21 cellular contexts compared by ENCODE assay signal in the genomic region with DNA sequence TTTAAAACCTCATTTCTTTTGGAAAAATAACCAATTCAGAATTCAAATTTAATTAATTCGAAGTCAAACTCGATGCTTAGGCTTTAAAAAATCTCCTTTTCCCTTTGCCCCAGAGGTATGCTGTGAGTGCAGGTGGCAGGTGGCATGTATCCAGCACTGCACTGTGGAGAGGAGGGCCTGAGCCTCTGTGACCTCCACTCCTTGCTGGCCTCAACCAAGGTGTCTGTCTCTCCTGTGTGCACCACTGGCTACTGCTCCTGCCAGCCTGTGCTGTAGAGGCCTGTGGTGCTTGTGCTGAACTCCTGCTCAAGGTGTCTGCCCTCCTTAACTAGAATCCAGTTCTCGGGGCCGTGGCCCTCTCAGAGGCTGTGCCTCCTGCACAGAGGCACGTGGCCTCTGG. TPM values are rescaled to one million over a fixed set of nuclear protein-coding genes. Genes with fewer than 3 reads are reported as not detected.
A peak's percentile ranks its signal among the peaks of the same experiment; 100 is the strongest.
DNase-seq lines count a peak whose midpoint lies in the region; ATAC-seq, FAIRE-seq and TF ChIP-seq lines count a peak whose summit lies in the region.
"Had no signal": no experiment of that assay in that cellular context is flagged by ENCODE, and none has a peak within 500 bp of the region (broad histone marks: within the 10 kb centered on the region; RNA-seq: fewer than 3 reads in every experiment).

No MANE protein-coding gene starts in this region.

- no peaks in the 10 kb centered on the region for H3K9me1 ChIP-seq in K562 (ENCODE audit: control insufficient read depth, insufficient read depth, low read length)

- H3K9ac ChIP-seq in HepG2 (ENCODE audit: insufficient read depth, low read depth, low read length) (no peak overlapping the region), K562 (ENCODE audit: insufficient read depth in 1 of 2, low read depth in 2 of 2, low read length in 2 of 2) (0 out of 4 replicates have a peak overlapping the region, but pooled peaks of 1 of the 2 experiments have one; percentile 33)

- H3K4me2 ChIP-seq in HepG2 (ENCODE audit: low read depth, low read length) (no peak overlapping the region), K562 (ENCODE audit: insufficient read depth, low read length) (no peak overlapping the region)

- CTCF ChIA-PET in HepG2 (lab: Yijun Ruan, JAX; ENCODE audit: low intra/inter-chr PET ratio, low total read pairs) (no interaction called here), K562 (lab: Yijun Ruan, JAX; ENCODE audit: low intra/inter-chr PET ratio) (no interaction called here)

- H3K36me3 ChIP-seq in HepG2 (replicated peaks in 1 of 2; ENCODE audit: control insufficient read depth in 1 of 2, insufficient read depth in 2 of 2, low read length in 2 of 2) (no peaks in the 10 kb centered on the region), right lobe of liver (no peaks in the 10 kb centered on the region), K562 (ENCODE audit: control insufficient read depth, insufficient read depth, low read length) (no peaks in the 10 kb centered on the region), prostate gland (no peaks in the 10 kb centered on the region)
- H3K36me3 ChIP-seq: BE2C had no signal

- no peaks in the 10 kb centered on the region for H3K4me1 Mint-ChIP-seq in stimulated activated effector memory CD8-positive, alpha-beta T cell treated with anti-CD3 and anti-CD28 coated beads, Interleukin-12 subunit alpha, Interleukin-12 subunit beta, amount 100 ng/mL, for 72 hours
- H3K4me1 Mint-ChIP-seq: H9 had no signal

- H2AFZ ChIP-seq in HepG2 (ENCODE audit: low read length) (no peak overlapping the region), K562 (ENCODE audit: low read depth, low read length) (no peak overlapping the region)

- H3K9me3 ChIP-seq in HepG2 (ENCODE audit: low read length) (no peaks in the 10 kb centered on the region), right lobe of liver (no peaks in the 10 kb centered on the region), K562 (replicated peaks; ENCODE audit: control insufficient read depth, insufficient read depth, low read depth, low read length) (no peaks in the 10 kb centered on the region), prostate gland (no peaks in the 10 kb centered on the region)
- H3K9me3 ChIP-seq: BE2C had no signal

- TF ChIP-seq RAD21 in HepG2 (CRISPR knock-in tag; IDR thresholded peaks at IDR 0.05) (no peak), K562 (CRISPR knock-in tag; conservative IDR thresholded peaks at IDR 0.05 in 1 of 2, IDR thresholded peaks at IDR 0.05 in 1 of 2) (no peak)

- TF ChIP-seq CTCF in HepG2 (CRISPR knock-in tag; IDR thresholded peaks at IDR 0.05) (no peak), right lobe of liver (IDR thresholded peaks at IDR 0.05) (no peak), K562 (IDR thresholded peaks at IDR 0.05 in 2 of 3, conservative IDR thresholded peaks at IDR 0.05 in 1 of 3; ENCODE audit: insufficient read depth in 2 of 3, low read depth in 1 of 3, low read length in 3 of 3) (no peak), prostate gland (IDR thresholded peaks at IDR 0.05) (no peak)

- POLR2A ChIA-PET in HepG2 (lab: Yijun Ruan, JAX) (no interaction called here), K562 (lab: Yijun Ruan, JAX) (no interaction called here)

- TF ChIP-seq EP300 in HepG2 (IDR thresholded peaks at IDR 0.05; ENCODE audit: low read depth in 2 of 2, low read length in 2 of 2), result no peak
- no peak for TF ChIP-seq EP300 in HepG2 (CRISPR knock-in tag; IDR thresholded peaks at IDR 0.05; ENCODE audit: borderline replicate concordance)
- TF ChIP-seq EP300 in K562 (IDR thresholded peaks at IDR 0.05; ENCODE audit: low read length), result no peak

- no peaks in the 10 kb centered on the region for H3K79me2 ChIP-seq in HepG2 (ENCODE audit: insufficient read depth, low read length)
- no peaks in the 10 kb centered on the region for H3K79me2 ChIP-seq in K562 (ENCODE audit: control insufficient read depth, insufficient read depth, low read length)

- H3K9me3 Mint-ChIP-seq in stimulated activated effector memory CD8-positive, alpha-beta T cell treated with anti-CD3 and anti-CD28 coated beads, Interleukin-12 subunit alpha, Interleukin-12 subunit beta, amount 100 ng/mL, for 72 hours, result no peaks in the 10 kb centered on the region
- H3K9me3 Mint-ChIP-seq: CD8-positive, alpha-beta memory T cell; H9 had no signal

- 65% methylated on average over 2 of the region's 5 CpGs for WGBS in HepG2 (ENCODE audit: low lambda C conversion rate)
- whole genome bisulfite sequencing in right lobe of liver (ENCODE audit: insufficient coverage, low coverage, low lambda C conversion rate, missing lambda C conversion rate), result 81% methylated on average over 2 of the region's 5 CpGs
- 15% methylated on average over 5 of the region's 5 CpGs for WGBS in K562 (ENCODE audit: insufficient coverage, low coverage, missing lambda C conversion rate)
- 92% methylated on average over 5 of the region's 5 CpGs for WGBS in prostate gland

- H3K4me1 ChIP-seq in HepG2 (ENCODE audit: insufficient read depth, low read length), result no peaks in the 10 kb centered on the region
- H3K4me1 ChIP-seq in right lobe of liver, result no peaks in the 10 kb centered on the region
- peaks cover 0 to 6% of the 10 kb centered on the region in 2 experiments; a peak in 2 of 5 replicates for H3K4me1 ChIP-seq in K562 (replicated peaks in 1 of 2; ENCODE audit: control insufficient read depth in 2 of 2, insufficient read depth in 2 of 2, low read length in 2 of 2)
- H3K4me1 ChIP-seq in prostate gland (replicated peaks), result no peaks in the 10 kb centered on the region

- in situ Hi-C loops in HepG2 (cut with HindIII; ENCODE audit: extremely low pct_ligation_motif_present, low pct_unique_long_range_greater_than_20kb), result no loop called here
- in situ Hi-C loops in K562 (cut with MboI), result no loop called here

- H3K36me3 Mint-ChIP-seq in stimulated activated effector memory CD8-positive, alpha-beta T cell treated with anti-CD3 and anti-CD28 coated beads, Interleukin-12 subunit alpha, Interleukin-12 subunit beta, amount 100 ng/mL, for 72 hours, result no peaks in the 10 kb centered on the region
- H3K36me3 Mint-ChIP-seq: CD4-positive, CD25-positive, alpha-beta regulatory T cell; CD8-positive, alpha-beta memory T cell had no signal

- H4K20me1 ChIP-seq in HepG2 (ENCODE audit: insufficient read depth, low read length) (no peaks in the 10 kb centered on the region), K562 (replicated peaks; ENCODE audit: control insufficient read depth, insufficient read depth, low read length) (no peaks in the 10 kb centered on the region)

- TF ChIP-seq POLR2A in HepG2 (IDR thresholded peaks at IDR 0.05; ENCODE audit: insufficient read depth in 1 of 2, low read depth in 2 of 2, low read length in 2 of 2), result no peak
- no peak for TF ChIP-seq POLR2A in right lobe of liver (IDR thresholded peaks at IDR 0.05)
- no peak for TF ChIP-seq POLR2A in K562 (conservative IDR thresholded peaks at IDR 0.05)
- TF ChIP-seq POLR2A in prostate gland (IDR thresholded peaks at IDR 0.05), result no peak

- BruUV-seq in HepG2 (replicated peaks; lab: Mats Ljungman, UMichigan), result no TSS peak
- no TSS peak for BruUV-seq in K562 (replicated peaks; lab: Mats Ljungman, UMichigan)

- intact Hi-C loops in HepG2 (cut with micrococcal nuclease; ENCODE audit: unreplicated experiment), result no loop called here
- intact Hi-C loops in right lobe of liver (cut with DNase I), result no loop called here
- intact Hi-C loops in K562 (cut with micrococcal nuclease), result no loop called here
- intact Hi-C loops in prostate gland (cut with DNase I), result no loop called here

- H3K27ac ChIP-seq in HepG2 (ENCODE audit: extremely low read length, insufficient read depth, low read length) (no peak overlapping the region), right lobe of liver (no peak overlapping the region), K562 (ENCODE audit: extremely low read depth, low read depth, low read length) (no peak overlapping the region), prostate gland (no peak overlapping the region)

- DNase-seq in HepG2 (ENCODE audit: low spot score) (no peak), right lobe of liver (no peak), K562 (ENCODE audit: extremely low read depth in 1 of 4, low spot score in 3 of 4) (no peak), urothelium cell line (ENCODE audit: low spot score) (no peak), prostate gland (ENCODE audit: low spot score) (no peak), GM19240 (ENCODE audit: insufficient read length, low spot score) (no peak), inferior parietal cortex (ENCODE audit: extremely low spot score) (no peak)
- no peak for DNase-seq in stimulated activated effector memory CD8-positive, alpha-beta T cell treated with anti-CD3 and anti-CD28 coated beads, Interleukin-12 subunit alpha, Interleukin-12 subunit beta, amount 100 ng/mL, for 72 hours (ENCODE audit: low spot score in 2 of 2)
- DNase-seq: ACHN; BE2C; CD4-positive, CD25-positive, alpha-beta regulatory T cell; CD8-positive, alpha-beta memory T cell; COR-L47; DMS 273 treated with DMSO at 0.1 percent for 48 hours; DMS53; DND-41; EL; H9 had no signal

- H3K4me3 Mint-ChIP-seq in stimulated activated effector memory CD8-positive, alpha-beta T cell treated with anti-CD3 and anti-CD28 coated beads, Interleukin-12 subunit alpha, Interleukin-12 subunit beta, amount 100 ng/mL, for 72 hours, result no peak overlapping the region
- H3K4me3 Mint-ChIP-seq: CD4-positive, CD25-positive, alpha-beta regulatory T cell; CD8-positive, alpha-beta memory T cell; H9 had no signal

- peak overlapping the region; percentile 50 for H3K27ac Mint-ChIP-seq in stimulated activated effector memory CD8-positive, alpha-beta T cell treated with anti-CD3 and anti-CD28 coated beads, Interleukin-12 subunit alpha, Interleukin-12 subunit beta, amount 100 ng/mL, for 72 hours
- H3K27ac Mint-ChIP-seq: CD4-positive, CD25-positive, alpha-beta regulatory T cell; H9 had no signal

- H3K4me3 ChIP-seq in HepG2 (replicated peaks in 1 of 3; ENCODE audit: insufficient read depth in 1 of 3, low read depth in 2 of 3, low read length in 3 of 3) (no peak overlapping the region), right lobe of liver (no peak overlapping the region), K562 (no peak overlapping the region), prostate gland (no peak overlapping the region)
- H3K4me3 ChIP-seq: GM12878 had no signal

- H3K27me3 ChIP-seq in HepG2 (ENCODE audit: control insufficient read depth in 1 of 2, insufficient read depth in 2 of 2, low read length in 2 of 2) (no peaks in the 10 kb centered on the region), right lobe of liver (no peaks in the 10 kb centered on the region), K562 (ENCODE audit: control insufficient read depth in 2 of 2, insufficient read depth in 2 of 2, low read length in 2 of 2) (no peaks in the 10 kb centered on the region), prostate gland (replicated peaks; ENCODE audit: insufficient read depth) (no peaks in the 10 kb centered on the region)
- H3K27me3 ChIP-seq: BE2C had no signal

- no peak for ATAC-seq in HepG2
- ATAC-seq in right lobe of liver, result no peak
- ATAC-seq in K562, result peak; percentile 37; the same call in 1 of the 3 replicates
- ATAC-seq in stimulated activated effector memory CD8-positive, alpha-beta T cell treated with anti-CD3 and anti-CD28 coated beads, Interleukin-12 subunit alpha, Interleukin-12 subunit beta, amount 100 ng/mL, for 72 hours, result no peak
- ATAC-seq: GM12878 had no signal

- FAIRE-seq in HepG2 (lab: Jason Lieb, UNC), result no peak
- no peak for FAIRE-seq in K562 (lab: Jason Lieb, UNC)
- FAIRE-seq in urothelium cell line (lab: Jason Lieb, UNC), result peak; percentile 13
- FAIRE-seq: GM12878, H1, HTR-8/SVneo had no signal

RNA-seq across cellular contexts. Expression of a gene that starts 56.2 kb away (rescaled TPM):
- 13.0 and 25.6 TPM in 2 replicates for total RNA-seq in HepG2 (2016; rRNA removed; fragmentation: Illumina TruSeq; extraction: Trizol)
- total RNA-seq in HepG2 (2016; cell fraction: cytosol; rRNA removed; fragmentation: Illumina TruSeq; extraction: Trizol; ENCODE audit: low read depth), result 1.4 and 2.6 TPM in 2 replicates
- 15.1 and 23.4 TPM in 2 replicates for total RNA-seq in HepG2 (2016; cell fraction: insoluble cytoplasmic fraction; rRNA removed; fragmentation: Illumina TruSeq; extraction: Trizol)
- total RNA-seq in HepG2 (2016; cell fraction: membrane; rRNA removed; fragmentation: Illumina TruSeq; extraction: Trizol), result 5.2 and 6.1 TPM in 2 replicates
- 13.0 and 15.3 TPM in 2 replicates for total RNA-seq in HepG2 (2016; cell fraction: nucleus; rRNA removed; fragmentation: Illumina TruSeq; extraction: Trizol)
- polyA plus RNA-seq in HepG2 (2011; rRNA removed), result 9.8 and 10.4 TPM in 2 replicates
- 5.1 and 8.3 TPM in 2 replicates for polyA plus RNA-seq in HepG2 (2011; cell fraction: cytosol; rRNA removed)
- polyA plus RNA-seq in HepG2 (2011; cell fraction: nucleus; rRNA removed), result 5.3 and 7.5 TPM in 2 replicates
- polyA plus RNA-seq in HepG2 (2012), result 11.3 and 12.5 TPM in 2 replicates
- polyA plus RNA-seq in HepG2 (2016; cell fraction: cytosol; fragmentation: Illumina TruSeq; extraction: Trizol; ENCODE audit: low read depth), result 0.52 and 0.64 TPM in 2 replicates
- polyA plus RNA-seq in HepG2 (2016; cell fraction: insoluble cytoplasmic fraction; fragmentation: Illumina TruSeq; extraction: Trizol; ENCODE audit: low read depth), result 11.3 TPM in 2 replicates
- 2.3 and 2.5 TPM in 2 replicates for polyA plus RNA-seq in HepG2 (2016; cell fraction: membrane; fragmentation: Illumina TruSeq; extraction: Trizol; ENCODE audit: low read depth)
- polyA plus RNA-seq in HepG2 (2016; cell fraction: nucleus; fragmentation: Illumina TruSeq; extraction: Trizol; ENCODE audit: insufficient read depth, low read depth), result 8.8 and 9.7 TPM in 2 replicates
- 7.6 and 24.3 TPM in 2 replicates for polyA minus RNA-seq in HepG2 (2011; rRNA and poly(A)+ RNA removed; ENCODE audit: low replicate concordance)
- polyA minus RNA-seq in HepG2 (2011; cell fraction: cytosol; rRNA and poly(A)+ RNA removed), result 10.1 and 10.7 TPM in 2 replicates
- polyA minus RNA-seq in HepG2 (2011; cell fraction: nucleus; rRNA and poly(A)+ RNA removed), result 30.1 and 38.0 TPM in 2 replicates
- 10 to 100 TPM; 16.0 to 65.3 (median 22.4) TPM for total RNA-seq in right lobe of liver
- 13.0 and 37.1 TPM in 2 replicates for total RNA-seq in K562 (2011; cell fraction: chromatin; rRNA removed; ENCODE audit: low replicate concordance)
- 5.2 and 10.1 TPM in 2 replicates for total RNA-seq in K562 (2011; cell fraction: nucleolus; rRNA removed)
- 16.2 and 17.3 TPM in 2 replicates for total RNA-seq in K562 (2011; cell fraction: nucleoplasm; rRNA removed)
- 13.0 and 15.2 TPM in 2 replicates for total RNA-seq in K562 (2014; rRNA removed)
- 20.0 and 24.2 TPM in 2 replicates for total RNA-seq in K562 (2014; rRNA removed; fragmentation: Illumina TruSeq; extraction: Trizol)
- 20.8 and 22.6 TPM in 2 replicates for total RNA-seq in K562 (2015; rRNA removed; fragmentation: Illumina TruSeq; extraction: Trizol)
- total RNA-seq in K562 (2021), result 21.6 and 22.1 TPM in 2 replicates
- polyA plus RNA-seq in K562 (2011; rRNA removed), result 12.5 and 17.3 TPM in 2 replicates
- 4.1 and 5.5 TPM in 2 replicates for polyA plus RNA-seq in K562 (2011; cell fraction: cytosol; rRNA removed)
- 6.9 and 9.1 TPM in 2 replicates for polyA plus RNA-seq in K562 (2011; cell fraction: nucleus; rRNA removed)
- 12.3 and 28.7 TPM in 2 replicates for polyA plus RNA-seq in K562 (2012)
- 18.7 and 23.7 TPM in 2 replicates for polyA plus RNA-seq in K562 (2014; fragmentation: Illumina TruSeq; extraction: Trizol)
- 10 to 100 TPM in 1 of 2 experiments, 1 to 10 TPM in 1; 7.2 to 12.2 TPM for polyA plus RNA-seq in K562 (2014; fragmentation: Nextera tagmentation; extraction: Ambion mirVana)
- polyA plus RNA-seq in K562 (2014; rRNA removed), result 12.4 and 12.9 TPM in 2 replicates
- 26.9 and 27.0 TPM in 2 replicates for polyA minus RNA-seq in K562 (2011; rRNA and poly(A)+ RNA removed)
- polyA minus RNA-seq in K562 (2011; cell fraction: cytosol; rRNA and poly(A)+ RNA removed), result 6.6 and 8.8 TPM in 2 replicates
- polyA minus RNA-seq in K562 (2011; cell fraction: nucleus; rRNA and poly(A)+ RNA removed), result 9.3 and 16.9 TPM in 2 replicates
- 10 to 100 TPM in 1 of 2 donors, 1 to 10 TPM in 1; 9.5 to 14.8 TPM for total RNA-seq in prostate gland
